In genomic region chr3:148716657-148717056, GRCh38 we compare ENCODE assay signal across 19 cellular contexts. TPM values are rescaled to one million over a fixed set of nuclear protein-coding genes. Genes with fewer than 3 reads are reported as not detected.
A peak's percentile ranks its signal among the peaks of the same experiment; 100 is the strongest.
DNase-seq lines count a peak whose midpoint lies in the region; ATAC-seq and TF ChIP-seq lines count a peak whose summit lies in the region.
"Had no signal": no experiment of that assay in that cellular context is flagged by ENCODE, and none has a peak within 500 bp of the region (broad histone marks: within the 10 kb centered on the region; RNA-seq: fewer than 3 reads in every experiment).

No MANE protein-coding gene starts in this region.

- H3K79me2 ChIP-seq in HCT116 (ENCODE audit: insufficient read depth, low read length) (no peaks in the 10 kb centered on the region), SK-N-SH (ENCODE audit: insufficient read depth) (no peaks in the 10 kb centered on the region)

- H3K4me3 ChIP-seq in HCT116 (replicated peaks in 1 of 2; ENCODE audit: low read depth in 1 of 2, low read length in 2 of 2) (no peak overlapping the region), SK-N-SH (ENCODE audit: low read depth in 2 of 2, low read length in 1 of 2) (no peak overlapping the region)

- H2AFZ ChIP-seq in HCT116 (ENCODE audit: low read depth, low read length, poor library complexity, severe bottlenecking) (peak overlapping the region; percentile 13), SK-N-SH (ENCODE audit: low read depth) (no peak overlapping the region)

- H3K27ac ChIP-seq in HCT116 (ENCODE audit: low read depth, low read length) (no peak overlapping the region), SK-N-SH (ENCODE audit: low read depth in 2 of 2, low read length in 1 of 2) (no peak overlapping the region)
- H3K27ac ChIP-seq: KMS-11 had no signal

- H3K27ac Mint-ChIP-seq in osteocyte (ENCODE audit: unreplicated experiment): no peak overlapping the region
- H3K27ac Mint-ChIP-seq: CD8-positive, alpha-beta T cell had no signal

- H3K9me3 ChIP-seq in HCT116 (ENCODE audit: control insufficient read depth in 1 of 2, insufficient read depth in 1 of 2, low read depth in 1 of 2, low read length in 2 of 2) (no peaks in the 10 kb centered on the region), SK-N-SH (no peaks in the 10 kb centered on the region)
- H3K9me3 ChIP-seq: BE2C had no signal

- intact Hi-C loops in HCT116 (cut with micrococcal nuclease): no loop called here

- TF ChIP-seq CTCF in HCT116 (IDR thresholded peaks at IDR 0.05 in 2 of 3, conservative IDR thresholded peaks at IDR 0.05 in 1 of 3; ENCODE audit: borderline replicate concordance in 1 of 3, insufficient read depth in 1 of 3, low read depth in 2 of 3, low read length in 2 of 3): peak in 1 of 3 experiments; percentile 19; a peak in 1 of 6 replicates
- peak; percentile 24; the same call in 1 of the 2 replicates for TF ChIP-seq CTCF in SK-N-SH (IDR thresholded peaks at IDR 0.05)
- TF ChIP-seq CTCF in osteocyte (IDR thresholded peaks at IDR 0.05): peak; percentile 32

- no peak for DNase-seq in HCT116 (ENCODE audit: low read depth, low spot score)
- no peak for DNase-seq in SK-N-SH
- peak; percentile 8 for DNase-seq in fibroblast of peridontal ligament (ENCODE audit: extremely low read depth)
- DNase-seq in osteocyte (ENCODE audit: extremely low spot score, unreplicated experiment): no peak
- no peak for DNase-seq in stimulated activated naive CD4-positive, alpha-beta T cell treated with Interleukin-2 at 50 U/mL for 16 hours (lab: John Stamatoyannopoulos, UW)
- DNase-seq in NCI-H1694 (lab: John Stamatoyannopoulos, UW): no peak
- DNase-seq in nucleus accumbens (lab: John Stamatoyannopoulos, UW): no peak
- DNase-seq in putamen (ENCODE audit: low spot score): no peak
- DNase-seq: ACHN; BE2C; CD8-positive, alpha-beta T cell; EL; NCI-H2029; NCI-H510A treated with DMSO at 0.1 percent for 48 hours; SIG-M5 had no signal

- CTCF ChIA-PET in HCT116 (lab: Charles Lee) (interaction anchor here (1.0 to 2.9 kb wide), 3 partner anchors 9 to 336 kb away, joined by 3 to 12 read pairs (median 6); no protein-coding TSS in a partner anchor), SK-N-SH (lab: Yijun Ruan, JAX) (interaction anchor here (0.6 to 9.3 kb wide), 5 partner anchors 11 to 640 kb away, joined by 3 to 99 read pairs (median 6); no protein-coding TSS in a partner anchor)

- H3K36me3 Mint-ChIP-seq in osteocyte (ENCODE audit: unreplicated experiment): no peaks in the 10 kb centered on the region
- H3K36me3 Mint-ChIP-seq: CD8-positive, alpha-beta T cell had no signal

- ATAC-seq in HCT116: no peak
- ATAC-seq: CD8-positive, alpha-beta T cell; HepG2 had no signal

- no peak overlapping the region for H3K4me3 Mint-ChIP-seq in osteocyte (ENCODE audit: unreplicated experiment)
- H3K4me3 Mint-ChIP-seq: CD8-positive, alpha-beta T cell had no signal

- no peaks in the 10 kb centered on the region for H3K9me2 ChIP-seq in HCT116 (ENCODE audit: insufficient read depth)
- no peaks in the 10 kb centered on the region for H3K9me2 ChIP-seq in SK-N-SH

- BruUV-seq in HCT116 (replicated peaks; lab: Mats Ljungman, UMichigan): no TSS peak

- TF ChIP-seq EP300 in SK-N-SH (IDR thresholded peaks at IDR 0.05; ENCODE audit: borderline replicate concordance in 1 of 2, low read depth in 1 of 2, low read length in 1 of 2): no peak

- H3K4me1 Mint-ChIP-seq in osteocyte (ENCODE audit: unreplicated experiment): peaks cover 7% of the 10 kb centered on the region

- H3K9me3 Mint-ChIP-seq in osteocyte (ENCODE audit: unreplicated experiment): no peaks in the 10 kb centered on the region
- H3K9me3 Mint-ChIP-seq: CD8-positive, alpha-beta T cell had no signal

- H3K27me3 ChIP-seq in HCT116 (ENCODE audit: insufficient read depth, low read length) (no peaks in the 10 kb centered on the region), SK-N-SH (ENCODE audit: insufficient read depth) (no peaks in the 10 kb centered on the region)
- H3K27me3 ChIP-seq: BE2C had no signal

- H4K20me1 ChIP-seq in HCT116 (ENCODE audit: insufficient read depth) (no peaks in the 10 kb centered on the region), SK-N-SH (ENCODE audit: insufficient read depth) (no peaks in the 10 kb centered on the region)

- peaks cover 5% of the 10 kb centered on the region for H3F3A ChIP-seq in SK-N-SH (replicated peaks; ENCODE audit: insufficient read depth)

- no peak for TF ChIP-seq POLR2A in HCT116 (IDR thresholded peaks at IDR 0.05; ENCODE audit: borderline replicate concordance, extremely low read depth, insufficient read depth, insufficient read length)

- H3K36me3 ChIP-seq in HCT116 (ENCODE audit: control insufficient read depth in 1 of 2, insufficient read depth in 2 of 2, low read length in 2 of 2): no peaks in the 10 kb centered on the region
- no peaks in the 10 kb centered on the region for H3K36me3 ChIP-seq in SK-N-SH (replicated peaks in 1 of 2; ENCODE audit: control insufficient read depth in 1 of 2, insufficient read depth in 2 of 2, low read length in 1 of 2)
- H3K36me3 ChIP-seq: BE2C had no signal

- TF ChIP-seq RAD21 in HCT116 (IDR thresholded peaks at IDR 0.05; ENCODE audit: low read depth) (no peak), SK-N-SH (IDR thresholded peaks at IDR 0.05; ENCODE audit: low read length) (no peak)

- POLR2A ChIA-PET in HCT116 (lab: Charles Lee) (interaction anchor here (0.7 kb wide), 1 partner anchor 201 kb away, joined by 3 read pairs; no protein-coding TSS in a partner anchor), SK-N-SH (lab: Yijun Ruan, JAX) (no interaction called here)

- H3K9ac ChIP-seq in HCT116 (ENCODE audit: low read length) (no peak overlapping the region), SK-N-SH (no peak overlapping the region)
- H3K9ac ChIP-seq: KMS-11 had no signal

- H3K4me2 ChIP-seq in HCT116 (ENCODE audit: low read length) (no peak overlapping the region), SK-N-SH (no peak overlapping the region)
- H3K4me2 ChIP-seq: KMS-11 had no signal

- WGBS in SK-N-SH (ENCODE audit: low lambda C conversion rate): 97% methylated on average over 1 of the region's 1 CpG

- H3K4me1 ChIP-seq in HCT116 (ENCODE audit: control insufficient read depth in 1 of 2, insufficient read depth in 2 of 2, low read length in 2 of 2) (no peaks in the 10 kb centered on the region), SK-N-SH (ENCODE audit: control insufficient read depth in 1 of 2, insufficient read depth in 2 of 2, low read depth in 1 of 2, low read length in 1 of 2) (peaks cover 0 to 3% of the 10 kb centered on the region in 2 experiments; a peak in 2 of 4 replicates)
- H3K4me1 ChIP-seq: BE2C had no signal

- RAD21 ChIA-PET in HCT116 (lab: Charles Lee; ENCODE audit: low non-redundant PET in 1 of 2, low total read pairs in 2 of 2, uncharacterized antibody in 2 of 2, unreplicated experiment in 2 of 2): no interaction called here

- H3K27me3 Mint-ChIP-seq in osteocyte (ENCODE audit: unreplicated experiment): no peaks in the 10 kb centered on the region

TF ChIP-seq in HCT116, 20 proteins besides CTCF, POLR2A, EP300 and RAD21 (continues in another document):
- no peak for TF ChIP-seq SP1 (IDR thresholded peaks at IDR 0.05; ENCODE audit: low read depth)
- no peak for TF ChIP-seq YY1 (IDR thresholded peaks at IDR 0.05; ENCODE audit: extremely low read depth, insufficient replicate concordance, low read depth, low read length)
- no peak for TF ChIP-seq SIN3A (IDR thresholded peaks at IDR 0.05; ENCODE audit: low read depth)
- no peak for TF ChIP-seq CBX3 (IDR thresholded peaks at IDR 0.05; ENCODE audit: low read depth)
- TF ChIP-seq FOSL1 (IDR thresholded peaks at IDR 0.05; ENCODE audit: low read depth): no peak
- no peak for TF ChIP-seq JUND (IDR thresholded peaks at IDR 0.05)

TF ChIP-seq in SK-N-SH, 30 proteins besides CTCF, POLR2A, EP300 and RAD21 (continues in another document):
- no peak for TF ChIP-seq YY1 (IDR thresholded peaks at IDR 0.05; ENCODE audit: low read depth)
- TF ChIP-seq RFX5 (IDR thresholded peaks at IDR 0.05; ENCODE audit: low read length): no peak
- TF ChIP-seq MEF2A (IDR thresholded peaks at IDR 0.05; ENCODE audit: borderline replicate concordance, low read depth): no peak
- no peak for TF ChIP-seq FOSL2 (IDR thresholded peaks at IDR 0.05; ENCODE audit: borderline replicate concordance, low read depth)
- TF ChIP-seq, protein P1, sequence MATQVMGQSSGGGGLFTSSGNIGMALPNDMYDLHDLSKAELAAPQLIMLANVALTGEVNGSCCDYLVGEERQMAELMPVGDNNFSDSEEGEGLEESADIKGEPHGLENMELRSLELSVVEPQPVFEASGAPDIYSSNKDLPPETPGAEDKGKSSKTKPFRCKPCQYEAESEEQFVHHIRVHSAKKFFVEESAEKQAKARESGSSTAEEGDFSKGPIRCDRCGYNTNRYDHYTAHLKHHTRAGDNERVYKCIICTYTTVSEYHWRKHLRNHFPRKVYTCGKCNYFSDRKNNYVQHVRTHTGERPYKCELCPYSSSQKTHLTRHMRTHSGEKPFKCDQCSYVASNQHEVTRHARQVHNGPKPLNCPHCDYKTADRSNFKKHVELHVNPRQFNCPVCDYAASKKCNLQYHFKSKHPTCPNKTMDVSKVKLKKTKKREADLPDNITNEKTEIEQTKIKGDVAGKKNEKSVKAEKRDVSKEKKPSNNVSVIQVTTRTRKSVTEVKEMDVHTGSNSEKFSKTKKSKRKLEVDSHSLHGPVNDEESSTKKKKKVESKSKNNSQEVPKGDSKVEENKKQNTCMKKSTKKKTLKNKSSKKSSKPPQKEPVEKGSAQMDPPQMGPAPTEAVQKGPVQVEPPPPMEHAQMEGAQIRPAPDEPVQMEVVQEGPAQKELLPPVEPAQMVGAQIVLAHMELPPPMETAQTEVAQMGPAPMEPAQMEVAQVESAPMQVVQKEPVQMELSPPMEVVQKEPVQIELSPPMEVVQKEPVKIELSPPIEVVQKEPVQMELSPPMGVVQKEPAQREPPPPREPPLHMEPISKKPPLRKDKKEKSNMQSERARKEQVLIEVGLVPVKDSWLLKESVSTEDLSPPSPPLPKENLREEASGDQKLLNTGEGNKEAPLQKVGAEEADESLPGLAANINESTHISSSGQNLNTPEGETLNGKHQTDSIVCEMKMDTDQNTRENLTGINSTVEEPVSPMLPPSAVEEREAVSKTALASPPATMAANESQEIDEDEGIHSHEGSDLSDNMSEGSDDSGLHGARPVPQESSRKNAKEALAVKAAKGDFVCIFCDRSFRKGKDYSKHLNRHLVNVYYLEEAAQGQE (IDR thresholded peaks at IDR 0.05; ENCODE audit: low read depth, low read length): no peak
- no peak for TF ChIP-seq CHD2 (IDR thresholded peaks at IDR 0.05; ENCODE audit: low read length, partially characterized antibody)
- no peak for TF ChIP-seq EZH2phosphoT487 (IDR thresholded peaks at IDR 0.05; ENCODE audit: borderline replicate concordance, low read depth)
- no peak for TF ChIP-seq FOXJ3 (CRISPR knock-in tag; IDR thresholded peaks at IDR 0.05)
- no peak for TF ChIP-seq FOXM1 (IDR thresholded peaks at IDR 0.05; ENCODE audit: low read depth)

RNA-seq across cellular contexts. Expression of gene AGTR1, which starts 19.0 kb away (rescaled TPM):
- total RNA-seq in HCT116 (2021; ENCODE audit: unreplicated experiment) (not detected), osteocyte (2.0 and 2.1 TPM in 2 replicates)
- not detected in 2 replicates for polyA plus RNA-seq in HCT116 (2012)
- 0.15 and 0.32 TPM in 2 replicates for polyA plus RNA-seq in SK-N-SH (2012; rRNA removed)
- 0.25 and 0.28 TPM in 2 replicates for polyA plus RNA-seq in SK-N-SH (2012; cell fraction: cytosol; rRNA removed)
- 0.14 and 0.35 TPM in 2 replicates for polyA plus RNA-seq in SK-N-SH (2012; cell fraction: nucleus; rRNA removed)
- total RNA-seq: CD8-positive, alpha-beta T cell; H1; RPMI7951 had no signal
